27 cellular contexts compared by ENCODE assay signal in the genomic region with DNA sequence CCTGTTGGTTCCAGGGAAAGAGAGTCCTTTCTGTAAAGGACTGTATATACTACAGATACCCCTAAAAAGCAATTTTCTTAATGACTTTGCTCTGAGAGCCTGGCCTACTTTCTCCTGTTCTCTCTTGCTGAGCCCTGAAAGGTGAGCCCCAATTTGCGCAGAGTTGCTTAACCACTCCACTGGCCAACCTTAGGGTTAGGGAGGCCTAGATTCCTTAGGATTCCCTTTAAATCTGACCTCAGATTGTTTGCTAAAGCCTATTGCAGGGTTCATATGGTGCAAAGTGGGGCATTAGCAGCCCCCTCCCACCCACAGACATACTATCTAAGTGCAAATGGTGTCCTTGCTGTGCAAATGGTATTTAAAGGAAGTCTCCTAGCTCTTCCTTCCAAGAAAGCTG.
"Had no signal": no experiment of that assay in that cellular context is flagged by ENCODE, and none has a peak within 500 bp of the region (broad histone marks: within the 10 kb centered on the region; RNA-seq: fewer than 3 reads in every experiment).

No MANE protein-coding gene starts in this region.

- H3K9me3 Mint-ChIP-seq: activated CD8-positive, alpha-beta T cell treated with anti-CD3 and anti-CD28 coated beads for 36 hours; activated T-cell treated with anti-CD3 and anti-CD28 coated beads, Interleukin-2, amount 50 U/mL, for 4 hours; effector memory CD8-positive, alpha-beta T cell had no signal

- H3K4me3 Mint-ChIP-seq: activated CD8-positive, alpha-beta T cell treated with anti-CD3 and anti-CD28 coated beads for 36 hours; activated naive CD8-positive, alpha-beta T cell; activated T-cell treated with anti-CD3 and anti-CD28 coated beads, Interleukin-2, amount 50 U/mL, for 4 hours; activated T-helper 17 cell treated with anti-CD3 and anti-CD28 coated beads, Interleukin-2, amount 50 U/mL, for 72 hours; effector memory CD8-positive, alpha-beta T cell had no signal

- H3K4me3 ChIP-seq: body of pancreas, esophagus squamous epithelium, gastroesophageal sphincter, heart right ventricle had no signal

- H3K4me1 Mint-ChIP-seq: activated T-helper 17 cell treated with anti-CD3 and anti-CD28 coated beads, Interleukin-2, amount 50 U/mL, for 72 hours had no signal

- H3K27me3 Mint-ChIP-seq: activated CD8-positive, alpha-beta T cell treated with anti-CD3 and anti-CD28 coated beads for 36 hours; activated naive CD8-positive, alpha-beta T cell; activated T-helper 17 cell treated with anti-CD3 and anti-CD28 coated beads, Interleukin-2, amount 50 U/mL, for 72 hours had no signal

- ATAC-seq: activated CD8-positive, alpha-beta T cell treated with anti-CD3 and anti-CD28 coated beads for 36 hours; activated T-cell treated with anti-CD3 and anti-CD28 coated beads, Interleukin-2, amount 50 U/mL, for 4 hours; activated T-helper 17 cell treated with anti-CD3 and anti-CD28 coated beads, Interleukin-2, amount 50 U/mL, for 72 hours; body of pancreas; effector memory CD8-positive, alpha-beta T cell; gastroesophageal sphincter; heart right ventricle had no signal

- H3K36me3 Mint-ChIP-seq: activated naive CD8-positive, alpha-beta T cell had no signal

- H3K9me3 ChIP-seq: body of pancreas, esophagus squamous epithelium, gastroesophageal sphincter, heart right ventricle had no signal

- H3K27ac ChIP-seq: body of pancreas, epithelial cell of prostate, esophagus squamous epithelium, gastroesophageal sphincter, heart right ventricle had no signal

- H3K4me1 ChIP-seq: body of pancreas, esophagus squamous epithelium had no signal

- H3K27me3 ChIP-seq: body of pancreas, esophagus squamous epithelium, gastroesophageal sphincter, heart right ventricle had no signal

- H3K36me3 ChIP-seq: esophagus squamous epithelium, gastroesophageal sphincter, heart right ventricle had no signal

- DNase-seq: activated CD4-positive, alpha-beta T cell treated with anti-CD3 and anti-CD28 coated beads for 1 hour; activated CD4-positive, alpha-beta T cell treated with anti-CD3 and anti-CD28 coated beads for 4 hours; activated CD4-positive, alpha-beta T cell treated with anti-CD3 and anti-CD28 coated beads, Interleukin-2, amount 50 U/mL, for 1 hour; activated CD4-positive, alpha-beta T cell treated with anti-CD3 and anti-CD28 coated beads, Interleukin-2, amount 50 U/mL, for 48 hours; activated CD8-positive, alpha-beta memory T cell treated with anti-CD3 and anti-CD28 coated beads for 24 hours; activated CD8-positive, alpha-beta T cell treated with anti-CD3 and anti-CD28 coated beads for 36 hours; activated effector memory CD4-positive, alpha-beta T cell treated with Interleukin-2 at 50 U/mL for 16 hours; activated gamma-delta T cell treated with Interleukin-2 at 50 U/mL for 16 hours; activated naive CD4-positive, alpha-beta T cell treated with anti-CD3 and anti-CD28 coated beads, Interleukin-2, amount 50 U/mL, for 16 hours; activated naive CD4-positive, alpha-beta T cell treated with Interleukin-2 at 50 U/mL for 16 hours; activated T-cell treated with anti-CD3 and anti-CD28 coated beads, Interleukin-2, amount 50 U/mL, for 4 hours; amygdala; aorta; body of pancreas; caudate nucleus; cortex of kidney; dermis blood vessel endothelial cell; effector CD4-positive, alpha-beta T cell; effector memory CD8-positive, alpha-beta T cell; esophagus squamous epithelium; foreskin melanocyte; heart right ventricle; T-helper 2 cell had no signal

- H3K27ac Mint-ChIP-seq: activated CD8-positive, alpha-beta T cell treated with anti-CD3 and anti-CD28 coated beads for 36 hours; activated naive CD8-positive, alpha-beta T cell; activated T-helper 17 cell treated with anti-CD3 and anti-CD28 coated beads, Interleukin-2, amount 50 U/mL, for 72 hours; effector memory CD8-positive, alpha-beta T cell had no signal
